27 cellular contexts compared by ENCODE assay signal in genomic region chr5:1122511-1123284, GRCh38.
"Had no signal": no experiment of that assay in that cellular context is flagged by ENCODE, and none has a peak within 500 bp of the region (broad histone marks: within the 10 kb centered on the region; RNA-seq: fewer than 3 reads in every experiment).

No MANE protein-coding gene starts in this region.

- H3K4me3 ChIP-seq: breast epithelium, esophagus muscularis mucosa, lower lobe of right lung, mucosa of descending colon, prostate gland, spleen, vagina had no signal

- H3K36me3 Mint-ChIP-seq: activated CD8-positive, alpha-beta memory T cell treated with anti-CD3 and anti-CD28 coated beads, Interleukin-2, amount 10 ng/mL, durations not matched to agents 7 days and 5 days; activated naive CD4-positive, alpha-beta T cell treated with anti-CD3 and anti-CD28 coated beads, Interleukin-2, amount 50 U/mL, for 24 hours; type B pancreatic cell had no signal

- H3K9me3 ChIP-seq: breast epithelium, esophagus muscularis mucosa, lower lobe of right lung, mucosa of descending colon, neutrophil, prostate gland, spleen, vagina had no signal

- H3K4me3 Mint-ChIP-seq: activated B cell treated with CpG ODN at 0.5 μM for 24 hours; activated CD8-positive, alpha-beta memory T cell treated with anti-CD3 and anti-CD28 coated beads, Interleukin-2, amount 10 ng/mL, durations not matched to agents 7 days and 5 days; activated CD8-positive, alpha-beta T cell treated with anti-CD3 and anti-CD28 coated beads for 36 hours; activated naive CD4-positive, alpha-beta T cell treated with anti-CD3 and anti-CD28 coated beads, Interleukin-2, amount 50 U/mL, for 24 hours; activated naive CD8-positive, alpha-beta T cell treated with anti-CD3 and anti-CD28 coated beads, Interleukin-2, amount 50 U/mL, for 24 hours; nephron; T-helper 2 cell treated with Interferon-gamma antibody and Interleukin-4, amounts not matched to agents 5 μg/mL and 100 μg/mL, for 36 hours; type B pancreatic cell had no signal

- DNase-seq: activated B cell treated with CpG ODN at 0.5 μM for 24 hours; activated CD4-positive, alpha-beta T cell treated with anti-CD3 and anti-CD28 coated beads, Interleukin-2, amount 50 U/mL, for 1 hour; activated CD8-positive, alpha-beta memory T cell treated with anti-CD3 and anti-CD28 coated beads, Interleukin-2, amount 10 ng/mL, durations not matched to agents 7 days and 5 days; activated CD8-positive, alpha-beta T cell treated with anti-CD3 and anti-CD28 coated beads for 36 hours; activated naive CD8-positive, alpha-beta T cell treated with anti-CD3 and anti-CD28 coated beads, Interleukin-2, amount 50 U/mL, for 24 hours; activated T-cell treated with anti-CD3 and anti-CD28 coated beads, Interleukin-2, amount 50 U/mL, for 48 hours; amygdala; dermis blood vessel endothelial cell; effector CD4-positive, alpha-beta T cell; foreskin keratinocyte; islet precursor cell; lower lobe of right lung; mesendoderm; mucosa of descending colon; spleen; stimulated activated naive CD8-positive, alpha-beta T cell treated with anti-CD3 and anti-CD28 coated beads, Interleukin-15, Interleukin-2, amounts not matched to agents 100 U/mL and 50 U/mL, for 24 hours; T-helper 1 cell had no signal

- H3K27ac Mint-ChIP-seq: activated B cell treated with CpG ODN at 0.5 μM for 24 hours; activated CD8-positive, alpha-beta memory T cell treated with anti-CD3 and anti-CD28 coated beads, Interleukin-2, amount 10 ng/mL, durations not matched to agents 7 days and 5 days; activated CD8-positive, alpha-beta T cell treated with anti-CD3 and anti-CD28 coated beads for 36 hours; activated naive CD4-positive, alpha-beta T cell treated with anti-CD3 and anti-CD28 coated beads, Interleukin-2, amount 50 U/mL, for 24 hours; activated naive CD8-positive, alpha-beta T cell treated with anti-CD3 and anti-CD28 coated beads, Interleukin-2, amount 50 U/mL, for 24 hours; activated T-helper 2 cell treated with anti-CD3 and anti-CD28 coated beads, Interferon-gamma antibody, Interleukin-2, Interleukin-4, amounts not matched to agents 10 μg/mL and 5 μg/mL and 100 μg/mL, durations not matched to agents 14 hours and 24 hours and 36 hours; nephron; T-helper 2 cell treated with Interferon-gamma antibody and Interleukin-4, amounts not matched to agents 5 μg/mL and 100 μg/mL, for 36 hours; type B pancreatic cell had no signal

- H3K9me3 Mint-ChIP-seq: activated CD8-positive, alpha-beta T cell treated with anti-CD3 and anti-CD28 coated beads for 36 hours; activated naive CD4-positive, alpha-beta T cell treated with anti-CD3 and anti-CD28 coated beads, Interleukin-2, amount 50 U/mL, for 24 hours; activated naive CD8-positive, alpha-beta T cell treated with anti-CD3 and anti-CD28 coated beads, Interleukin-2, amount 50 U/mL, for 24 hours; activated T-helper 2 cell treated with anti-CD3 and anti-CD28 coated beads, Interferon-gamma antibody, Interleukin-2, Interleukin-4, amounts not matched to agents 10 μg/mL and 5 μg/mL and 100 μg/mL, durations not matched to agents 14 hours and 24 hours and 36 hours; nephron; T-helper 2 cell treated with Interferon-gamma antibody and Interleukin-4, amounts not matched to agents 5 μg/mL and 100 μg/mL, for 36 hours; type B pancreatic cell had no signal

- H3K27me3 Mint-ChIP-seq: activated CD8-positive, alpha-beta memory T cell treated with anti-CD3 and anti-CD28 coated beads, Interleukin-2, amount 10 ng/mL, durations not matched to agents 7 days and 5 days; activated CD8-positive, alpha-beta T cell treated with anti-CD3 and anti-CD28 coated beads for 36 hours; activated naive CD4-positive, alpha-beta T cell treated with anti-CD3 and anti-CD28 coated beads, Interleukin-2, amount 50 U/mL, for 24 hours; activated naive CD8-positive, alpha-beta T cell treated with anti-CD3 and anti-CD28 coated beads, Interleukin-2, amount 50 U/mL, for 24 hours had no signal

- H3K4me1 ChIP-seq: foreskin keratinocyte had no signal

- H3K27ac ChIP-seq: breast epithelium, foreskin keratinocyte, lower lobe of right lung, neutrophil, prostate gland, spleen, vagina had no signal

- H3K36me3 ChIP-seq: breast epithelium, esophagus muscularis mucosa, lower lobe of right lung, neutrophil, prostate gland, spleen, vagina had no signal

- ATAC-seq: activated CD8-positive, alpha-beta memory T cell treated with anti-CD3 and anti-CD28 coated beads, Interleukin-2, amount 10 ng/mL, durations not matched to agents 7 days and 5 days; activated CD8-positive, alpha-beta T cell treated with anti-CD3 and anti-CD28 coated beads for 36 hours; activated naive CD8-positive, alpha-beta T cell treated with anti-CD3 and anti-CD28 coated beads, Interleukin-2, amount 50 U/mL, for 24 hours; foreskin keratinocyte; lower lobe of right lung; mucosa of descending colon; stimulated activated naive CD8-positive, alpha-beta T cell treated with anti-CD3 and anti-CD28 coated beads, Interleukin-15, Interleukin-2, amounts not matched to agents 100 U/mL and 50 U/mL, for 24 hours had no signal

- H3K27me3 ChIP-seq: breast epithelium, esophagus muscularis mucosa, spleen, vagina had no signal

- H3K4me1 Mint-ChIP-seq: activated B cell treated with CpG ODN at 0.5 μM for 24 hours; activated CD8-positive, alpha-beta memory T cell treated with anti-CD3 and anti-CD28 coated beads, Interleukin-2, amount 10 ng/mL, durations not matched to agents 7 days and 5 days; activated naive CD4-positive, alpha-beta T cell treated with anti-CD3 and anti-CD28 coated beads, Interleukin-2, amount 50 U/mL, for 24 hours had no signal
